Comparison of ENCODE assay signal across 1 cellular context in genomic region chr21:14878971-14879370, GRCh38.
TF ChIP-seq lines count a peak whose summit lies in the region.

No MANE protein-coding gene starts in this region.

TF ChIP-seq in HepG2, 621 proteins besides CTCF, POLR2A, EP300 and RAD21 (continues in another document):
- TF ChIP-seq SCMH1 (CRISPR knock-in tag; IDR thresholded peaks at IDR 0.05; ENCODE audit: borderline replicate concordance): no peak
- TF ChIP-seq ZNF543 (CRISPR knock-in tag; IDR thresholded peaks at IDR 0.05): no peak
- TF ChIP-seq PITX1 (CRISPR knock-in tag; IDR thresholded peaks at IDR 0.05): no peak
- no peak for TF ChIP-seq ELF1 (CRISPR knock-in tag; IDR thresholded peaks at IDR 0.05)
- no peak for TF ChIP-seq HCFC1 (IDR thresholded peaks at IDR 0.05; ENCODE audit: low read depth, low read length)
- no peak for TF ChIP-seq THAP8 (CRISPR knock-in tag; IDR thresholded peaks at IDR 0.05; ENCODE audit: borderline replicate concordance)
- no peak; a peak in 1 of 4 replicates for TF ChIP-seq HMGXB4 (CRISPR knock-in tag; IDR thresholded peaks at IDR 0.05; ENCODE audit: borderline replicate concordance in 1 of 2, low read depth in 1 of 2)
- TF ChIP-seq MEF2D (CRISPR knock-in tag; IDR thresholded peaks at IDR 0.05): no peak
- no peak for TF ChIP-seq TFDP1 (CRISPR knock-in tag; IDR thresholded peaks at IDR 0.05; ENCODE audit: borderline replicate concordance)
- 0 out of 2 replicates have a peak, but pooled peaks have one; percentile 53 for TF ChIP-seq ZNF790 (CRISPR knock-in tag; IDR thresholded peaks at IDR 0.05; ENCODE audit: borderline replicate concordance)
- TF ChIP-seq SNAPC4 (CRISPR knock-in tag; IDR thresholded peaks at IDR 0.05): no peak
- no peak for TF ChIP-seq ZNF549 (CRISPR knock-in tag; IDR thresholded peaks at IDR 0.05)
- no peak for TF ChIP-seq E2F1 (CRISPR knock-in tag; IDR thresholded peaks at IDR 0.05)
- no peak for TF ChIP-seq ZNF570 (CRISPR knock-in tag; IDR thresholded peaks at IDR 0.05; ENCODE audit: borderline replicate concordance)
- peak; percentile 33; the same call in 1 of the 2 replicates for TF ChIP-seq SSRP1 (CRISPR knock-in tag; IDR thresholded peaks at IDR 0.05)
- TF ChIP-seq ZNF24 (IDR thresholded peaks at IDR 0.05): no peak
- TF ChIP-seq ZNF652 (CRISPR knock-in tag; IDR thresholded peaks at IDR 0.05; ENCODE audit: borderline replicate concordance, low read depth): no peak
- no peak for TF ChIP-seq ZNF703 (CRISPR knock-in tag; IDR thresholded peaks at IDR 0.05; ENCODE audit: borderline replicate concordance)
- no peak for TF ChIP-seq ZSCAN21 (CRISPR knock-in tag; IDR thresholded peaks at IDR 0.05; ENCODE audit: borderline replicate concordance)
- TF ChIP-seq RCOR2 (CRISPR knock-in tag; IDR thresholded peaks at IDR 0.05): peak; percentile 85
- TF ChIP-seq ZNF318 (CRISPR knock-in tag; IDR thresholded peaks at IDR 0.05): no peak
- TF ChIP-seq BHLHE40 (IDR thresholded peaks at IDR 0.05; ENCODE audit: low read length): no peak; the same call in 1 of the 2 replicates
- peak; percentile 54 for TF ChIP-seq ELF3 (CRISPR knock-in tag; IDR thresholded peaks at IDR 0.05)
- peak; percentile 42 for TF ChIP-seq TEAD3 (CRISPR knock-in tag; optimal IDR thresholded peaks at IDR 0.05; ENCODE audit: borderline replicate concordance)
- no peak for TF ChIP-seq ZNF142 (CRISPR knock-in tag; IDR thresholded peaks at IDR 0.05)
- no peak for TF ChIP-seq E2F2 (CRISPR knock-in tag; IDR thresholded peaks at IDR 0.05; ENCODE audit: borderline replicate concordance)
- no peak for TF ChIP-seq ZNF780A (CRISPR knock-in tag; IDR thresholded peaks at IDR 0.05)
- TF ChIP-seq YEATS4 (CRISPR knock-in tag; IDR thresholded peaks at IDR 0.05; ENCODE audit: borderline replicate concordance): no peak
